ENCODE assay signal across 15 cellular contexts in the genomic region with DNA sequence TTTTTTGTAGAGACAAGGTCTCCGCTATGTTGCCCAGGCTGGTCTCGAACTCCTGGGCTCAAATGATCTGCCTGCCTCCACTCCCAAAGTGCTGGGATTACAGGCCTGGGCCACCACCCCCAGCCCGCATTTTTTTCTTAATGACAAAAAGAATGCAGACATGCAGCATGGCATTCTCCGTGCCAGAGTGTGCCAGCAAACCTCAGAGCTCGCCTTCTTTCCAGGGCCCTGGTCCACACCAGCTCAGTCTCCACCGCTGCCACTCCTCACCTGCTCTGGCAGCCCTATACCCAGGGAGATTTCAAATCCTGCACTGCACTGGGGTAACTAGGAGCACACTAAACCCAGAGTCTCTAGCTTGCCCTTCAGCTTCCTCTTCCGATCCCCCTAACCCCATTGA. TPM values are rescaled to one million over a fixed set of nuclear protein-coding genes. Genes with fewer than 3 reads are reported as not detected.
DNase-seq lines count a peak whose midpoint lies in the region; ATAC-seq and TF ChIP-seq lines count a peak whose summit lies in the region.
"Had no signal": no experiment of that assay in that cellular context is flagged by ENCODE, and none has a peak within 500 bp of the region (broad histone marks: within the 10 kb centered on the region; RNA-seq: fewer than 3 reads in every experiment).

No MANE protein-coding gene starts in this region.

- H3K4me1 Mint-ChIP-seq in H9 (peaks cover 25% of the 10 kb centered on the region in 2 experiments), WTC11 (peaks cover 22% of the 10 kb centered on the region), nephron progenitor cell (peaks cover 31% of the 10 kb centered on the region)
- H3K4me1 Mint-ChIP-seq in activated T-helper 1 cell treated with anti-CD3 and anti-CD28 coated beads, Interleukin-12 subunit alpha, Interleukin-12 subunit beta, Interleukin-2, Interleukin-4 antibody, amounts not matched to agents 30 ng/mL and 10 ng/mL and 1 ng/mL, durations not matched to agents 14 hours and 24 hours and 36 hours (ENCODE audit: low read depth): peaks cover 5% of the 10 kb centered on the region
- H3K4me1 Mint-ChIP-seq: CD8-positive, alpha-beta memory T cell had no signal

- H3K4me2 ChIP-seq in BLaER1 treated with 17β-estradiol and CSF1 and Interleukin-3, amounts not matched to agents 10 nM and 100 nM: peak overlapping the region; percentile 14 to 68 (median 57)
- no peak overlapping the region for H3K4me2 ChIP-seq in H9 (ENCODE audit: insufficient read depth, insufficient read length, low read length)
- H3K4me2 ChIP-seq: A549 had no signal

- no peak overlapping the region for H3T11ph ChIP-seq in H9 (ENCODE audit: low read length)

- no peak overlapping the region for H3K4ac ChIP-seq in H9 (ENCODE audit: low read depth, low read length)

- H3K23me2 ChIP-seq in H9 (ENCODE audit: insufficient read length, low read depth, low read length, poor library complexity, severe bottlenecking): no peaks in the 10 kb centered on the region

- H3K18ac ChIP-seq in H9 (ENCODE audit: insufficient read length, low read depth, low read length): no peak overlapping the region

- H3K9me3 ChIP-seq in BLaER1 treated with 17β-estradiol and CSF1 and Interleukin-3, amounts not matched to agents 10 nM and 100 nM (replicated peaks in 1 of 11): peaks cover 0 to 14% (median 0%) of the 10 kb centered on the region in 11 experiments; a peak in 4 of 22 replicates
- H3K9me3 ChIP-seq in H9 (ENCODE audit: control insufficient read depth, low read depth, low read length): no peaks in the 10 kb centered on the region
- H3K9me3 ChIP-seq in tibial artery: no peaks in the 10 kb centered on the region
- H3K9me3 ChIP-seq: A549, BE2C, Caco-2 had no signal

- H4K8ac ChIP-seq in H9 (replicated peaks; ENCODE audit: insufficient read length, low read depth, low read length): no peak overlapping the region

- H2AFZ ChIP-seq in H9 (ENCODE audit: low read length): no peak overlapping the region

- no peak overlapping the region for H3K4me3 Mint-ChIP-seq in H9
- H3K4me3 Mint-ChIP-seq in WTC11: no peak overlapping the region
- H3K4me3 Mint-ChIP-seq in nephron progenitor cell: no peak overlapping the region
- no peak overlapping the region for H3K4me3 Mint-ChIP-seq in activated T-helper 1 cell treated with anti-CD3 and anti-CD28 coated beads, Interleukin-12 subunit alpha, Interleukin-12 subunit beta, Interleukin-2, Interleukin-4 antibody, amounts not matched to agents 30 ng/mL and 10 ng/mL and 1 ng/mL, durations not matched to agents 14 hours and 24 hours and 36 hours
- H3K4me3 Mint-ChIP-seq: CD8-positive, alpha-beta memory T cell had no signal

- H2BK20ac ChIP-seq in H9 (ENCODE audit: low read depth, low read length, poor library complexity, severe bottlenecking): no peak overlapping the region

- H3K56ac ChIP-seq in H9 (ENCODE audit: insufficient read length, low read depth, low read length): no peak overlapping the region

- H3K27me3 ChIP-seq in BLaER1 treated with 17β-estradiol and CSF1 and Interleukin-3, amounts not matched to agents 10 nM and 100 nM: no peaks in the 10 kb centered on the region
- H3K27me3 ChIP-seq in H9 (ENCODE audit: insufficient read depth, low read length): no peaks in the 10 kb centered on the region
- H3K27me3 ChIP-seq in tibial artery: peaks cover 0 to 44% of the 10 kb centered on the region in 2 donors
- H3K27me3 ChIP-seq: BE2C had no signal

- WGBS in H9 (ENCODE audit: extremely low coverage, insufficient read length, low lambda C conversion rate): no CpG with 5 or more reads among the region's 7 CpGs

- CTCF ChIA-PET in WTC11 (lab: Charles Lee): interaction anchor here (0.5 to 1.3 kb wide), 4 partner anchors 11 to 50 kb away, joined by 3 read pairs; no protein-coding TSS in a partner anchor
- CTCF ChIA-PET in RWPE1 (lab: Yijun Ruan, JAX): no interaction called here

- no peak overlapping the region for H4K5ac ChIP-seq in H9 (ENCODE audit: insufficient read length, low read depth, low read length)

- H2BK15ac ChIP-seq in H9 (ENCODE audit: low read depth, low read length): no peak overlapping the region

- intact Hi-C loops in tibial artery (cut with DNase I; ENCODE audit: low total_unique reads): no loop called here
- intact Hi-C loops in activated T-helper 1 cell treated with anti-CD3 and anti-CD28 coated beads, Interleukin-12 subunit alpha, Interleukin-12 subunit beta, Interleukin-2, Interleukin-4 antibody, amounts not matched to agents 30 ng/mL and 10 ng/mL and 1 ng/mL, durations not matched to agents 14 hours and 24 hours and 36 hours (cut with micrococcal nuclease): no loop called here

- peak overlapping the region in 2 of 3 experiments; percentile 13 to 78; a peak in 3 of 7 replicates for H3K27ac Mint-ChIP-seq in H9
- peak overlapping the region; percentile 34 for H3K27ac Mint-ChIP-seq in WTC11
- H3K27ac Mint-ChIP-seq in nephron progenitor cell: peak overlapping the region; percentile 20
- H3K27ac Mint-ChIP-seq in activated T-helper 1 cell treated with anti-CD3 and anti-CD28 coated beads, Interleukin-12 subunit alpha, Interleukin-12 subunit beta, Interleukin-2, Interleukin-4 antibody, amounts not matched to agents 30 ng/mL and 10 ng/mL and 1 ng/mL, durations not matched to agents 14 hours and 24 hours and 36 hours: no peak overlapping the region
- H3K27ac Mint-ChIP-seq: CD8-positive, alpha-beta memory T cell had no signal

- H3K36me3 Mint-ChIP-seq in H9 (ENCODE audit: insufficient read depth in 1 of 3, low read depth in 3 of 3): no peaks in the 10 kb centered on the region
- no peaks in the 10 kb centered on the region for H3K36me3 Mint-ChIP-seq in WTC11
- H3K36me3 Mint-ChIP-seq in nephron progenitor cell (ENCODE audit: low read depth): no peaks in the 10 kb centered on the region
- H3K36me3 Mint-ChIP-seq in activated T-helper 1 cell treated with anti-CD3 and anti-CD28 coated beads, Interleukin-12 subunit alpha, Interleukin-12 subunit beta, Interleukin-2, Interleukin-4 antibody, amounts not matched to agents 30 ng/mL and 10 ng/mL and 1 ng/mL, durations not matched to agents 14 hours and 24 hours and 36 hours (ENCODE audit: low read depth): no peaks in the 10 kb centered on the region

- no peaks in the 10 kb centered on the region for H3K79me2 ChIP-seq in H9 (ENCODE audit: insufficient read depth, low read length)

- no peak overlapping the region for H2BK12ac ChIP-seq in H9 (ENCODE audit: insufficient read length, low read depth, low read length)

- H3K9me3 Mint-ChIP-seq in H9 (no peaks in the 10 kb centered on the region; a peak in 2 of 5 replicates), WTC11 (no peaks in the 10 kb centered on the region), nephron progenitor cell (peaks cover 5% of the 10 kb centered on the region)
- H3K9me3 Mint-ChIP-seq in activated T-helper 1 cell treated with anti-CD3 and anti-CD28 coated beads, Interleukin-12 subunit alpha, Interleukin-12 subunit beta, Interleukin-2, Interleukin-4 antibody, amounts not matched to agents 30 ng/mL and 10 ng/mL and 1 ng/mL, durations not matched to agents 14 hours and 24 hours and 36 hours: no peaks in the 10 kb centered on the region
- H3K9me3 Mint-ChIP-seq: CD8-positive, alpha-beta memory T cell had no signal

- H3K27me3 Mint-ChIP-seq in H9 (ENCODE audit: low read depth) (no peaks in the 10 kb centered on the region), WTC11 (ENCODE audit: low read depth) (no peaks in the 10 kb centered on the region), nephron progenitor cell (ENCODE audit: low read depth, poor library complexity) (peaks cover 3% of the 10 kb centered on the region)
- H3K27me3 Mint-ChIP-seq in activated T-helper 1 cell treated with anti-CD3 and anti-CD28 coated beads, Interleukin-12 subunit alpha, Interleukin-12 subunit beta, Interleukin-2, Interleukin-4 antibody, amounts not matched to agents 30 ng/mL and 10 ng/mL and 1 ng/mL, durations not matched to agents 14 hours and 24 hours and 36 hours (ENCODE audit: insufficient read depth): peaks cover 15% of the 10 kb centered on the region

- H4K91ac ChIP-seq in H9 (ENCODE audit: insufficient read length, low read depth, low read length): no peak overlapping the region

- no peak overlapping the region for H3K14ac ChIP-seq in H9 (ENCODE audit: insufficient read depth, low read length)

- H3K36me3 ChIP-seq in BLaER1 treated with 17β-estradiol and CSF1 and Interleukin-3, amounts not matched to agents 10 nM and 100 nM: no peaks in the 10 kb centered on the region
- H3K36me3 ChIP-seq in tibial artery: no peaks in the 10 kb centered on the region
- H3K36me3 ChIP-seq: BE2C had no signal

- no peak for DNase-seq in H9
- DNase-seq in WTC11 (ENCODE audit: low spot score): no peak
- no peak for DNase-seq in nephron progenitor cell
- DNase-seq in tibial artery: no peak
- no peak for DNase-seq in DMS114 treated with DMSO at 0.1 percent for 48 hours (lab: John Stamatoyannopoulos, UW; ENCODE audit: unreplicated experiment)
- no peak for DNase-seq in activated T-helper 1 cell treated with anti-CD3 and anti-CD28 coated beads, Interleukin-12 subunit alpha, Interleukin-12 subunit beta, Interleukin-2, Interleukin-4 antibody, amounts not matched to agents 30 ng/mL and 10 ng/mL and 1 ng/mL, durations not matched to agents 14 hours and 24 hours and 36 hours (ENCODE audit: low spot score)
- DNase-seq in RWPE1 (ENCODE audit: low spot score): no peak
- DNase-seq: BE2C; Caco-2; CD8-positive, alpha-beta memory T cell; DMS53; GF-D8; H7 had no signal

- H2BK5ac ChIP-seq in H9 (ENCODE audit: insufficient read length, low read length): no peak overlapping the region

- ATAC-seq in WTC11: peak; percentile 43
- ATAC-seq: A549 had no signal

- no peak overlapping the region for H2AK5ac ChIP-seq in H9 (ENCODE audit: insufficient read length, low read length)

- no peak overlapping the region for H3K27ac ChIP-seq in BLaER1 treated with 17β-estradiol and CSF1 and Interleukin-3, amounts not matched to agents 10 nM and 100 nM
- H3K27ac ChIP-seq in H9 (ENCODE audit: insufficient read length, low read depth, low read length) (no peak overlapping the region), tibial artery (no peak overlapping the region), RWPE1 (no peak overlapping the region)
- H3K27ac ChIP-seq: A549 had no signal

- no peak overlapping the region for H3K23ac ChIP-seq in H9 (ENCODE audit: insufficient read length, low read depth, low read length)

- TF ChIP-seq CTCF in H9 (conservative IDR thresholded peaks at IDR 0.05): no peak
- no peak for TF ChIP-seq CTCF in WTC11 (IDR thresholded peaks at IDR 0.05)
- TF ChIP-seq CTCF in nephron progenitor cell (IDR thresholded peaks at IDR 0.05): no peak
- no peak for TF ChIP-seq CTCF in tibial artery (IDR thresholded peaks at IDR 0.05)
- TF ChIP-seq CTCF in RWPE1 (conservative IDR thresholded peaks at IDR 0.05; ENCODE audit: low read depth): no peak

- no peaks in the 10 kb centered on the region for H3K79me1 ChIP-seq in H9 (ENCODE audit: insufficient read depth, low read depth, low read length, poor library complexity, severe bottlenecking)

- no peaks in the 10 kb centered on the region for H4K20me1 ChIP-seq in BLaER1 treated with 17β-estradiol and CSF1 and Interleukin-3, amounts not matched to agents 10 nM and 100 nM
- H4K20me1 ChIP-seq in H9 (ENCODE audit: control insufficient read depth, insufficient read depth, insufficient read length): no peaks in the 10 kb centered on the region

- H3K4me3 ChIP-seq in BLaER1 treated with 17β-estradiol and CSF1 and Interleukin-3, amounts not matched to agents 10 nM and 100 nM: no peak overlapping the region
- H3K4me3 ChIP-seq in tibial artery: no peak overlapping the region
- H3K4me3 ChIP-seq: A549 had no signal

- H2BK120ac ChIP-seq in H9 (ENCODE audit: low read depth, low read length, poor library complexity, severe bottlenecking): no peak overlapping the region

- peaks cover 9 to 20% (median 17%) of the 10 kb centered on the region in 10 experiments for H3K4me1 ChIP-seq in BLaER1 treated with 17β-estradiol and CSF1 and Interleukin-3, amounts not matched to agents 10 nM and 100 nM
- H3K4me1 ChIP-seq in H9 (ENCODE audit: insufficient read depth, low read length) (no peaks in the 10 kb centered on the region), tibial artery (no peaks in the 10 kb centered on the region)
- H3K4me1 ChIP-seq: A549, BE2C, Caco-2 had no signal

- H3K9ac ChIP-seq in BLaER1 treated with 17β-estradiol and CSF1 and Interleukin-3, amounts not matched to agents 10 nM and 100 nM: no peak overlapping the region
- H3K9ac ChIP-seq in H9 (ENCODE audit: extremely low read depth, insufficient read length, low read length): no peak overlapping the region

- POLR2A ChIA-PET in WTC11 (lab: Charles Lee): no interaction called here
- POLR2A ChIA-PET in RWPE1 (lab: Yijun Ruan, JAX; ENCODE audit: low non-redundant PET): no interaction called here

RNA-seq across cellular contexts. Expression of a gene that starts 41.7 kb away (rescaled TPM):
- 51.9 and 52.6 TPM in 2 replicates for total RNA-seq in H9 (2021)
- 46.4 to 51.6 TPM (median 51.1 TPM) in 3 replicates for total RNA-seq in WTC11 (2021)
- not detected in 2 replicates for total RNA-seq in activated T-helper 1 cell treated with anti-CD3 and anti-CD28 coated beads, Interleukin-12 subunit alpha, Interleukin-12 subunit beta, Interleukin-2, Interleukin-4 antibody, amounts not matched to agents 30 ng/mL and 10 ng/mL and 1 ng/mL, durations not matched to agents 14 hours and 24 hours and 36 hours
- total RNA-seq: CD8-positive, alpha-beta memory T cell had no signal

RNA-seq across cellular contexts. Expression of a gene that starts 51.7 kb away (rescaled TPM):
- total RNA-seq in H9 (2021) (426 and 454 TPM in 2 replicates), WTC11 (2021) (344 to 379 TPM (median 376 TPM) in 3 replicates)
- total RNA-seq in activated T-helper 1 cell treated with anti-CD3 and anti-CD28 coated beads, Interleukin-12 subunit alpha, Interleukin-12 subunit beta, Interleukin-2, Interleukin-4 antibody, amounts not matched to agents 30 ng/mL and 10 ng/mL and 1 ng/mL, durations not matched to agents 14 hours and 24 hours and 36 hours: 0.08 and 0.10 TPM in 2 replicates
- total RNA-seq: CD8-positive, alpha-beta memory T cell had no signal

Comparison
In these comparisons a context has a peak if more than half of its experiments do, and no peak if none do; other contexts are left out.
1. RNA of a gene that starts 41.7 kb away (total RNA-seq): 51.9 to 52.6 TPM in H9 and 46.4 to 51.6 TPM in WTC11; not detected in activated T-helper 1 cell treated with anti-CD3 and anti-CD28 coated beads, Interleukin-12 subunit alpha, Interleukin-12 subunit beta, Interleukin-2, Interleukin-4 antibody, amounts not matched to agents 30 ng/mL and 10 ng/mL and 1 ng/mL, durations not matched to agents 14 hours and 24 hours and 36 hours; every median in the first group is over 10 times any median in the second.
2. RNA of a gene that starts 51.7 kb away (total RNA-seq): 426 to 454 TPM in H9 and 344 to 379 TPM in WTC11; 0.08 to 0.10 TPM in activated T-helper 1 cell treated with anti-CD3 and anti-CD28 coated beads, Interleukin-12 subunit alpha, Interleukin-12 subunit beta, Interleukin-2, Interleukin-4 antibody, amounts not matched to agents 30 ng/mL and 10 ng/mL and 1 ng/mL, durations not matched to agents 14 hours and 24 hours and 36 hours; every median in the first group is over 100 times any median in the second.